ENCODE assay signal across 10 cellular contexts in genomic region chr1:184900507-184900906, GRCh38.
"Had no signal": no experiment of that assay in that cellular context is flagged by ENCODE, and none has a peak within 500 bp of the region (broad histone marks: within the 10 kb centered on the region; RNA-seq: fewer than 3 reads in every experiment).

No MANE protein-coding gene starts in this region.

- H3K9me3 ChIP-seq: pancreas had no signal

- H3K4me3 ChIP-seq: pancreas, skin epidermis had no signal

- H3K4me1 Mint-ChIP-seq: activated naive CD4-positive, alpha-beta T cell treated with anti-CD3 and anti-CD28 coated beads, Interleukin-2, amount 50 U/mL, for 24 hours had no signal

- H3K27me3 Mint-ChIP-seq: dendritic cell treated with granulocyte-macrophage colony-stimulating factor and Interleukin-4, amounts not matched to agents 40 ng/mL and 50 ng/mL, for 4 days had no signal

- H3K36me3 ChIP-seq: pancreas had no signal

- DNase-seq: activated CD4-positive, alpha-beta T cell treated with anti-CD3 and anti-CD28 coated beads, Interleukin-2, amount 50 U/mL, for 1 hour; activated T-cell treated with anti-CD3 and anti-CD28 coated beads for 4 hours; cerebellar nuclear complex; endodermal cell; pancreas; T-helper 2 cell had no signal

- H3K27ac ChIP-seq: skin epidermis had no signal

- H3K27ac Mint-ChIP-seq: activated naive CD4-positive, alpha-beta T cell treated with anti-CD3 and anti-CD28 coated beads, Interleukin-2, amount 50 U/mL, for 24 hours; activated T-helper 2 cell treated with anti-CD3 and anti-CD28 coated beads, Interferon-gamma antibody, Interleukin-2, Interleukin-4, amounts not matched to agents 10 μg/mL and 5 μg/mL and 100 μg/mL, durations not matched to agents 14 hours and 24 hours and 36 hours; dendritic cell treated with granulocyte-macrophage colony-stimulating factor and Interleukin-4, amounts not matched to agents 40 ng/mL and 50 ng/mL, for 4 days; endodermal cell had no signal

- H3K4me3 Mint-ChIP-seq: activated naive CD4-positive, alpha-beta T cell treated with anti-CD3 and anti-CD28 coated beads, Interleukin-2, amount 50 U/mL, for 24 hours; dendritic cell treated with granulocyte-macrophage colony-stimulating factor and Interleukin-4, amounts not matched to agents 40 ng/mL and 50 ng/mL, for 4 days; endodermal cell had no signal

- H3K27me3 ChIP-seq: pancreas had no signal

- H3K9me3 Mint-ChIP-seq: activated naive CD4-positive, alpha-beta T cell treated with anti-CD3 and anti-CD28 coated beads, Interleukin-2, amount 50 U/mL, for 24 hours; dendritic cell treated with granulocyte-macrophage colony-stimulating factor and Interleukin-4, amounts not matched to agents 40 ng/mL and 50 ng/mL, for 4 days had no signal
